8 cellular contexts compared by ENCODE assay signal in the genomic region with DNA sequence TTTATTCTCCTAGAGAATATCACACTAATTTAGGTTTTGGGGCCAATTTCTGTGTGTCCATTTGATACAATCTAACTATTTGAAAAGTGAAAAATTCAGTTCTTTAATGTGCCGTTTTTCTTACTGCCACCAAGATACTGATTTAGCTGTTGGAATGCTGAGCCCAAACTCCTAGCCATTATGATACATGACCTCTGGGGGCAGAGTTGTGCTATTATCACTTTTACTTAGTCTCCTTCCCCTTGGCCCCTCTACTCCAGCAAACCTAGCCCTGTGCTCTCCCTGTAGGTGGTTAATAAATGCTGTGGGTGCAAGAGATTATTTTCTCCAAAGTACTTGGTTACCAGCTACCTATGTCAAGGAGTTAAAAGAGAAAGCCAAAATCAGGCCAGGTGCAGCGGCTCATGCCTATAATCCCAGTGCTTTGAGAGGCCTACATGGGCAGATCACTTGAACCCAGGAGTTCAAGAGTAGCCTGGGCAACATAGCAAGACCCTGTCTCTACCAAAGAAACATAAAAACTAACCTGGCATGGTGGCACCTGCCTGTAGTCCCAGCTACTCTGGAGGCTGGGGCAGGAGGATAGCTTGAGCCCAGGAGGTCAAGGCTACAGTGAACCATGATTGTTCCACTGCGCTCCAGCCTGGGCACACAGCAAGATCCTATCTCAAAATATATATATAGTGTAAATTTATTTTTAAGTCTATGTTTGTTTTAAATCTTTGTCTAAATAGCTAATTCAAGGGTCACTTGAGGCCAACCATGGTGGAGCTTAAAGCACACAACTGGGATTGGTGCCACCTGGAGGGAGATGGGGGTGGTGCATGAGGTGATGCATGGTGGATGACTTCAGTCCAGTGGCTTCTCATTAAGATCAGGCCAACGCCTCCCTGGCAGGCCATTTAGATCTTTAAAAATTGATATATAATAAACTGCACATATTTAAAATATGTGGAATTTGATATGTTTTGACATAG.
A peak's percentile ranks its signal among the peaks of the same experiment; 100 is the strongest.
DNase-seq lines count a peak whose midpoint lies in the region; ATAC-seq and TF ChIP-seq lines count a peak whose summit lies in the region.

No MANE protein-coding gene starts in this region.

- H3K36me3 ChIP-seq in BE2C (no peaks in the 10 kb centered on the region), Panc1 (ENCODE audit: control insufficient read depth, insufficient read depth, low read length) (no peaks in the 10 kb centered on the region), mammary epithelial cell (ENCODE audit: insufficient read depth, low read length) (no peaks in the 10 kb centered on the region), mesenchymal stem cell (ENCODE audit: control insufficient read depth in 1 of 2, insufficient read depth in 2 of 2, low read depth in 1 of 2, low read length in 2 of 2) (no peaks in the 10 kb centered on the region)

- no peak overlapping the region for H2BK15ac ChIP-seq in mesenchymal stem cell (ENCODE audit: low read depth, poor library complexity, severe bottlenecking)

- no peak overlapping the region for H3K18ac ChIP-seq in mesenchymal stem cell (ENCODE audit: low read depth in 1 of 2, low read length in 2 of 2)

- no peak overlapping the region for H2AK5ac ChIP-seq in mesenchymal stem cell (ENCODE audit: low read length, severe bottlenecking)

- intact Hi-C loops in Panc1 (cut with micrococcal nuclease; ENCODE audit: unreplicated experiment) (no loop called here), mammary epithelial cell (cut with micrococcal nuclease) (loop anchor here (1.0 kb wide), 1 partner anchor 164 kb away; no protein-coding TSS in a partner anchor)

- H3K9me3 ChIP-seq in BE2C (no peaks in the 10 kb centered on the region), Panc1 (ENCODE audit: control insufficient read depth, insufficient read depth, low read depth, low read length) (no peaks in the 10 kb centered on the region), mammary epithelial cell (replicated peaks; ENCODE audit: insufficient read depth, low read length) (no peaks in the 10 kb centered on the region), mesenchymal stem cell (ENCODE audit: control insufficient read depth, low read length) (no peaks in the 10 kb centered on the region)

- no peaks in the 10 kb centered on the region for H4K20me1 ChIP-seq in mammary epithelial cell (ENCODE audit: insufficient read depth, low read length)

- no peak overlapping the region for H3K4me2 ChIP-seq in mammary epithelial cell (ENCODE audit: insufficient read depth, low read depth, low read length)
- H3K4me2 ChIP-seq in mesenchymal stem cell (ENCODE audit: low read length, poor library complexity, severe bottlenecking): no peak overlapping the region

- H3K23ac ChIP-seq in mesenchymal stem cell (ENCODE audit: low read length in 2 of 2): no peak overlapping the region

- H3K14ac ChIP-seq in mesenchymal stem cell (ENCODE audit: low read length in 2 of 2): no peak overlapping the region

- H3K79me1 ChIP-seq in mesenchymal stem cell (replicated peaks; ENCODE audit: low read length, poor library complexity, severe bottlenecking): no peaks in the 10 kb centered on the region

- H2BK5ac ChIP-seq in mesenchymal stem cell (ENCODE audit: low read depth, low read length, poor library complexity, severe bottlenecking): no peak overlapping the region

- no peak overlapping the region for H2BK12ac ChIP-seq in mesenchymal stem cell (ENCODE audit: low read length in 2 of 2)

- in situ Hi-C loops in Panc1 (cut with HindIII; ENCODE audit: low pct_unique_long_range_greater_than_20kb, low sequenced_read_pairs) (no loop called here), mammary epithelial cell (cut with MboI; ENCODE audit: low sequenced_read_pairs in 2 of 2) (loop anchor here in 1 of 2 donors (10.0 kb wide), 1 partner anchor 169 kb away; no protein-coding TSS in a partner anchor)

- no peak overlapping the region for H4K91ac ChIP-seq in mesenchymal stem cell (ENCODE audit: low read length)

- 89% methylated on average over 4 of the region's 4 CpGs for WGBS in mammary epithelial cell (ENCODE audit: low coverage, missing lambda C conversion rate)
- WGBS in mesenchymal stem cell: 96% methylated on average over 2 of the region's 4 CpGs

- H3K4me3 ChIP-seq in BE2C (ENCODE audit: low read depth, low read length): no peak overlapping the region
- no peak overlapping the region for H3K4me3 ChIP-seq in Panc1 (ENCODE audit: low read depth in 2 of 2, low read length in 2 of 2)
- no peak overlapping the region for H3K4me3 ChIP-seq in mammary epithelial cell (replicated peaks in 1 of 3; ENCODE audit: insufficient read depth in 1 of 3, low read depth in 2 of 3, low read length in 3 of 3)
- H3K4me3 ChIP-seq in mesenchymal stem cell (ENCODE audit: insufficient read depth in 1 of 2, low read depth in 1 of 2, low read length in 2 of 2): no peak overlapping the region

- CTCF ChIA-PET in Panc1 (lab: Charles Lee): no interaction called here
- CTCF ChIA-PET in mammary epithelial cell (lab: Charles Lee; ENCODE audit: low non-redundant PET): interaction anchor here (0.5 to 1.0 kb wide), 3 partner anchors 9 to 120 kb away, joined by 3 to 4 read pairs (median 4); no protein-coding TSS in a partner anchor

- H2AFZ ChIP-seq in mammary epithelial cell (ENCODE audit: low read depth, low read length) (no peak overlapping the region), mesenchymal stem cell (ENCODE audit: low read depth, low read length) (no peak overlapping the region)

- DNase-seq in BE2C (peak; percentile 67), Panc1 (ENCODE audit: low read depth, low spot score) (no peak), mammary epithelial cell (peak; percentile 20), mesenchymal stem cell (peak; percentile 24), SKM-1 treated with dmso at 0.1 percent for 144 hours (lab: John Stamatoyannopoulos, UW; ENCODE audit: unreplicated experiment) (no peak), hepatic stellate cell (ENCODE audit: low spot score) (no peak)

- H2BK120ac ChIP-seq in mesenchymal stem cell (ENCODE audit: low read depth, low read length): no peak overlapping the region

- ATAC-seq in GM19467 (IDR thresholded peaks at IDR 0.05; ENCODE audit: unreplicated experiment) (peak; percentile 56), Panc1 (peak; percentile 77; the same call in 1 of the 2 replicates), GM21423 (IDR thresholded peaks at IDR 0.05; ENCODE audit: unreplicated experiment) (no peak)

- H4K8ac ChIP-seq in mesenchymal stem cell (ENCODE audit: low read length): no peak overlapping the region

- BruUV-seq in Panc1 (replicated peaks; lab: Mats Ljungman, UMichigan) (no TSS peak), mammary epithelial cell (replicated peaks; lab: Mats Ljungman, UMichigan) (no TSS peak)

- no peak overlapping the region for H3K4ac ChIP-seq in mesenchymal stem cell (ENCODE audit: low read depth in 1 of 2, low read length in 2 of 2)

- no peaks in the 10 kb centered on the region for H3K27me3 ChIP-seq in BE2C
- no peaks in the 10 kb centered on the region for H3K27me3 ChIP-seq in Panc1 (ENCODE audit: control insufficient read depth, insufficient read depth, low read length)
- H3K27me3 ChIP-seq in mammary epithelial cell (ENCODE audit: insufficient read depth, low read length): no peaks in the 10 kb centered on the region
- H3K27me3 ChIP-seq in mesenchymal stem cell (ENCODE audit: control insufficient read depth in 1 of 2, insufficient read depth in 1 of 2, low read length in 2 of 2): no peaks in the 10 kb centered on the region

- no peaks in the 10 kb centered on the region for H3K79me2 ChIP-seq in mammary epithelial cell (ENCODE audit: insufficient read depth, low read length)

- H3K27ac ChIP-seq in Panc1 (ENCODE audit: low read length) (no peak overlapping the region), mammary epithelial cell (ENCODE audit: insufficient read depth, low read depth, low read length) (no peak overlapping the region), mesenchymal stem cell (ENCODE audit: low read length, poor library complexity, severe bottlenecking) (no peak overlapping the region)

- H3K9ac ChIP-seq in mammary epithelial cell (ENCODE audit: insufficient read depth, low read length) (no peak overlapping the region), mesenchymal stem cell (ENCODE audit: low read length) (no peak overlapping the region)

- dilution Hi-C loops in mammary epithelial cell (cut with HindIII; ENCODE audit: low sequenced_read_pairs): no loop called here

- POLR2A ChIA-PET in Panc1 (lab: Charles Lee): no interaction called here

- TF ChIP-seq CTCF in BE2C (IDR thresholded peaks at IDR 0.05; ENCODE audit: low read depth, low read length) (peak; percentile 77), Panc1 (IDR thresholded peaks at IDR 0.05) (peak; percentile 40), mammary epithelial cell (conservative IDR thresholded peaks at IDR 0.05 in 1 of 2, IDR thresholded peaks at IDR 0.05 in 1 of 2; ENCODE audit: extremely low read depth in 1 of 2, insufficient read depth in 1 of 2, low read depth in 1 of 2, low read length in 2 of 2) (peak; percentile 58 to 65)

- H3K4me1 ChIP-seq in BE2C (no peaks in the 10 kb centered on the region), Panc1 (ENCODE audit: control insufficient read depth, insufficient read depth, low read length) (no peaks in the 10 kb centered on the region), mammary epithelial cell (ENCODE audit: insufficient read depth, low read length) (no peaks in the 10 kb centered on the region), mesenchymal stem cell (ENCODE audit: control insufficient read depth, insufficient read depth, low read depth, low read length) (no peaks in the 10 kb centered on the region)

Comparison
In these comparisons a context has a peak if more than half of its experiments do, and no peak if none do; other contexts are left out.
1. DNase-seq: peak in BE2C (single experiment), mammary epithelial cell (single experiment) and mesenchymal stem cell (single experiment); none in Panc1 (single experiment), SKM-1 treated with dmso at 0.1 percent for 144 hours (single experiment) and hepatic stellate cell (single experiment).
2. Peak in every context shown above with its lines, with median percentiles within 50 percentile points of each other: CTCF ChIP-seq.